Comparison of ENCODE assay signal across 16 cellular contexts in the genomic region with DNA sequence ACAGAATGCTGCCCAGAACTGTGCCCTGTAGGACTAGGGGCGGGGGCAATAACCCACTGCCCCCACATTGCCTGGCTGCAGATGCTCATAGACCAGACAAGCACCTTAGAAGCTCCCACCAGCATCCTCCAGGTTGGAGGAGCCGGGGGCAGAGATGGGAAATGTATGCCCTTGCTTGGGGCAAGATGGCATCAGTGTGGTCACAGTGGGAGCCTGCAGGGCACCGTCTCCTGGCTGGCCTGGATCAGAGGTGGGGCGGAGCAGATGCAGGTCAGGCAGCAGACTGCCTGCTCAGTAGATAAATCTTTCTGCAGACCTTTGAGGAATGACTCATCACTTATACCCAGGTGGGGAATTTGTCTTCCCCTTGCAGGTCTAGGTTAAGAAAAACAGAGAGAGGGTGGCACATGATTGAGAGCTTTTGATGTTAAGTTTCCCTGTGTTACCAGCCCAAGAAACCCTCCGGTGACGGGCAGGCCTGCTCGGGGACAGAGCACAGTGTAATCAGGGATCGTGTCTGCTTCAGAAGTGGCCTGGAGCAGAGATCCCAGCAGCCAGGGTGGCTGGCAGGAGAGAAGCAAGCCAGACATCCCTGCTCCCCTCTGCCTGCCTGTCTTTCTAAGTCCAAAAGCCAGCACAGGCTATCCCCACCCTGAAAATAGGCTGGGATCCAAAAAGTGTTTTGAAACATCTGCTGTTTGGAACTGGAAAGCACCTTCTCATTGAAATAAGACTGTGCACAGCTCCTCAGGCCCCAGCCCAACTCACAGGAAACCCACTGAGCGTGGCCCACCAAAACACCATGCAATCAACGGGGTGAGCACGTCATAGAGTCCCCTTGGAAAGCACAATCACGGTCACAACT. TPM values are rescaled to one million over a fixed set of nuclear protein-coding genes. Genes with fewer than 3 reads are reported as not detected.
A peak's percentile ranks its signal among the peaks of the same experiment; 100 is the strongest.
DNase-seq lines count a peak whose midpoint lies in the region; ATAC-seq, FAIRE-seq and TF ChIP-seq lines count a peak whose summit lies in the region.
"Had no signal": no experiment of that assay in that cellular context is flagged by ENCODE, and none has a peak within 500 bp of the region (broad histone marks: within the 10 kb centered on the region; RNA-seq: fewer than 3 reads in every experiment).

No MANE protein-coding gene starts in this region.

- no peak overlapping the region for H3K4me3 ChIP-seq in cardiac muscle cell

- intact Hi-C loops in left ventricle myocardium superior (cut with micrococcal nuclease), result no loop called here

- DNase-seq in cardiac muscle cell (ENCODE audit: low read depth in 1 of 2, low spot score in 1 of 2) (peak; percentile 28 to 49), left ventricle myocardium superior (no peak), RWPE1 (ENCODE audit: low spot score) (no peak), iPS-NIHi11 (ENCODE audit: low spot score) (peak; percentile 3), urothelium cell line (ENCODE audit: low spot score) (peak; percentile 37), CD1c-positive myeloid dendritic cell (ENCODE audit: extremely low spot score) (no peak)
- DNase-seq in activated T-cell treated with anti-CD3 and anti-CD28 coated beads, Interleukin-2, amount 50 U/mL, for 4 hours, result no peak
- no peak for DNase-seq in activated CD4-positive, alpha-beta T cell treated with anti-CD3 and anti-CD28 coated beads, Interleukin-2, amount 10 ng/mL, durations not matched to agents 7 days and 5 days
- DNase-seq: activated gamma-delta T cell treated with Interleukin-2 at 50 U/mL for 16 hours; anterior cingulate cortex; Caco-2; cerebellar nuclear complex; GF-D8; KBM-7; stimulated activated CD4-positive, alpha-beta T cell treated with anti-CD3 and anti-CD28 coated beads, Interleukin-2, amount 100 ng/mL, for 48 hours; T-helper 9 cell had no signal

- no peaks in the 10 kb centered on the region for H3K4me1 ChIP-seq in cardiac muscle cell (ENCODE audit: low read depth)
- H3K4me1 ChIP-seq: Caco-2 had no signal

- H3K27ac ChIP-seq in cardiac muscle cell (no peak overlapping the region), RWPE1 (peak overlapping the region; percentile 36; the same call in 1 of the 2 replicates)

- no peaks in the 10 kb centered on the region for H3K9me3 Mint-ChIP-seq in activated T-cell treated with anti-CD3 and anti-CD28 coated beads, Interleukin-2, amount 50 U/mL, for 4 hours
- H3K9me3 Mint-ChIP-seq in activated CD4-positive, alpha-beta T cell treated with anti-CD3 and anti-CD28 coated beads, Interleukin-2, amount 10 ng/mL, durations not matched to agents 7 days and 5 days, result no peaks in the 10 kb centered on the region

- H3K36me3 Mint-ChIP-seq in activated T-cell treated with anti-CD3 and anti-CD28 coated beads, Interleukin-2, amount 50 U/mL, for 4 hours (ENCODE audit: insufficient read depth), result no peaks in the 10 kb centered on the region
- H3K36me3 Mint-ChIP-seq in activated CD4-positive, alpha-beta T cell treated with anti-CD3 and anti-CD28 coated beads, Interleukin-2, amount 10 ng/mL, durations not matched to agents 7 days and 5 days (ENCODE audit: low read depth), result no peaks in the 10 kb centered on the region

- H3K9me3 ChIP-seq in cardiac muscle cell (ENCODE audit: low read depth), result no peaks in the 10 kb centered on the region
- H3K9me3 ChIP-seq: Caco-2 had no signal

- TF ChIP-seq CTCF in cardiac muscle cell (IDR thresholded peaks at IDR 0.05; ENCODE audit: low read depth, low read length) (no peak), RWPE1 (conservative IDR thresholded peaks at IDR 0.05; ENCODE audit: low read depth) (no peak)

- ATAC-seq in left ventricle myocardium superior, result no peak
- ATAC-seq in activated T-cell treated with anti-CD3 and anti-CD28 coated beads, Interleukin-2, amount 50 U/mL, for 4 hours, result no peak

- H3K4me1 Mint-ChIP-seq in activated T-cell treated with anti-CD3 and anti-CD28 coated beads, Interleukin-2, amount 50 U/mL, for 4 hours (ENCODE audit: low read depth), result no peaks in the 10 kb centered on the region
- H3K4me1 Mint-ChIP-seq in activated CD4-positive, alpha-beta T cell treated with anti-CD3 and anti-CD28 coated beads, Interleukin-2, amount 10 ng/mL, durations not matched to agents 7 days and 5 days, result no peaks in the 10 kb centered on the region

- POLR2A ChIA-PET in RWPE1 (lab: Yijun Ruan, JAX; ENCODE audit: low non-redundant PET), result no interaction called here
- POLR2A ChIA-PET in activated CD4-positive, alpha-beta T cell treated with anti-CD3 and anti-CD28 coated beads, Interleukin-2, amount 10 ng/mL, durations not matched to agents 7 days and 5 days (lab: Charles Lee), result no interaction called here

- no peak for FAIRE-seq in urothelium cell line (lab: Jason Lieb, UNC)

- H3K27me3 ChIP-seq in cardiac muscle cell, result no peaks in the 10 kb centered on the region

- H3K27me3 Mint-ChIP-seq in activated T-cell treated with anti-CD3 and anti-CD28 coated beads, Interleukin-2, amount 50 U/mL, for 4 hours (ENCODE audit: low read depth), result peaks cover 40% of the 10 kb centered on the region
- no peaks in the 10 kb centered on the region for H3K27me3 Mint-ChIP-seq in activated CD4-positive, alpha-beta T cell treated with anti-CD3 and anti-CD28 coated beads, Interleukin-2, amount 10 ng/mL, durations not matched to agents 7 days and 5 days

- CTCF ChIA-PET in RWPE1 (lab: Yijun Ruan, JAX), result interaction anchor here (0.6 kb wide), 2 partner anchors 229 to 771 kb away, joined by 3 read pairs; no protein-coding TSS in a partner anchor
- CTCF ChIA-PET in activated CD4-positive, alpha-beta T cell treated with anti-CD3 and anti-CD28 coated beads, Interleukin-2, amount 10 ng/mL, durations not matched to agents 7 days and 5 days (lab: Charles Lee), result no interaction called here

- H3K27ac Mint-ChIP-seq in activated CD4-positive, alpha-beta T cell treated with anti-CD3 and anti-CD28 coated beads, Interleukin-2, amount 10 ng/mL, durations not matched to agents 7 days and 5 days, result no peak overlapping the region

- no peaks in the 10 kb centered on the region for H3K36me3 ChIP-seq in cardiac muscle cell

- H3K4me3 Mint-ChIP-seq in activated T-cell treated with anti-CD3 and anti-CD28 coated beads, Interleukin-2, amount 50 U/mL, for 4 hours, result no peak overlapping the region
- no peak overlapping the region for H3K4me3 Mint-ChIP-seq in activated CD4-positive, alpha-beta T cell treated with anti-CD3 and anti-CD28 coated beads, Interleukin-2, amount 10 ng/mL, durations not matched to agents 7 days and 5 days

RNA-seq across cellular contexts. Expression of a gene that starts 50.7 kb away (rescaled TPM):
- total RNA-seq in cardiac muscle cell (115 and 297 TPM in 2 replicates), left ventricle myocardium superior (724 TPM)
- polyA plus RNA-seq in cardiac muscle cell, result 818 and 999 TPM in 2 replicates
- 1,000 to 10,000 TPM; 1,282 to 1,442 (median 1,420) TPM for total RNA-seq in activated T-cell treated with anti-CD3 and anti-CD28 coated beads, Interleukin-2, amount 50 U/mL, for 4 hours
- total RNA-seq in activated CD4-positive, alpha-beta T cell treated with anti-CD3 and anti-CD28 coated beads, Interleukin-2, amount 10 ng/mL, durations not matched to agents 7 days and 5 days, result 1,000 to 10,000 TPM; 1,114 to 1,326 TPM

Comparison
In these comparisons a context has a peak if more than half of its experiments do, and no peak if none do; other contexts are left out.
1. DNase-seq: peak in cardiac muscle cell (2 of 2), iPS-NIHi11 (single experiment) and urothelium cell line (single experiment); none in left ventricle myocardium superior (single experiment), RWPE1 (single experiment), CD1c-positive myeloid dendritic cell (single experiment), activated T-cell treated with anti-CD3 and anti-CD28 coated beads, Interleukin-2, amount 50 U/mL, for 4 hours (single experiment) and activated CD4-positive, alpha-beta T cell treated with anti-CD3 and anti-CD28 coated beads, Interleukin-2, amount 10 ng/mL, durations not matched to agents 7 days and 5 days (single experiment).